Comparison of ENCODE assay signal across 23 cellular contexts in genomic region chr17:70261170-70261569, GRCh38.
"Had no signal": no experiment of that assay in that cellular context is flagged by ENCODE, and none has a peak within 500 bp of the region (broad histone marks: within the 10 kb centered on the region; RNA-seq: fewer than 3 reads in every experiment).

No MANE protein-coding gene starts in this region.

- DNase-seq: activated CD4-positive, alpha-beta memory T cell treated with anti-CD3 and anti-CD28 coated beads for 36 hours; activated CD4-positive, alpha-beta T cell treated with anti-CD3 and anti-CD28 coated beads for 36 hours; activated CD4-positive, alpha-beta T cell treated with anti-CD3 and anti-CD28 coated beads, Interleukin-2, amount 10 ng/mL, durations not matched to agents 24 days and 14 days; activated CD4-positive, CD25-positive, alpha-beta regulatory T cell; activated CD4-positive, CD25-positive, alpha-beta regulatory T cell treated with anti-CD3 and anti-CD28 coated beads, Interleukin-2, amount 50 U/mL, for 72 hours; activated CD8-positive, alpha-beta memory T cell treated with anti-CD3 and anti-CD28 coated beads, Interleukin-2, amount 10 ng/mL, durations not matched to agents 7 days and 5 days; activated CD8-positive, alpha-beta memory T cell treated with anti-CD3 and anti-CD28 coated beads, Interleukin-2, amount 50 U/mL, for 4 hours; activated CD8-positive, alpha-beta T cell treated with anti-CD3 and anti-CD28 coated beads, Interleukin-2, amount 10 ng/mL, durations not matched to agents 7 days and 5 days; activated gamma-delta T cell; activated naive CD4-positive, alpha-beta T cell; activated naive CD4-positive, alpha-beta T cell treated with anti-CD3 and anti-CD28 coated beads, Interleukin-2, amount 10 ng/mL, durations not matched to agents 7 days and 5 days; activated naive CD8-positive, alpha-beta T cell treated with anti-CD3 and anti-CD28 coated beads, Interleukin-2, amount 10 ng/mL, durations not matched to agents 7 days and 5 days; activated T-cell treated with anti-CD3 and anti-CD28 coated beads, Interleukin-2, amount 50 U/mL, for 1 hour; activated T-cell treated with anti-CD3 and anti-CD28 coated beads, Interleukin-2, amount 50 U/mL, for 48 hours; brain microvascular endothelial cell; effector CD4-positive, alpha-beta T cell; effector memory CD8-positive, alpha-beta T cell; esophagus squamous epithelium; head of caudate nucleus; T-helper 2 cell had no signal

- ATAC-seq: activated CD4-positive, alpha-beta T cell treated with anti-CD3 and anti-CD28 coated beads for 36 hours; activated CD8-positive, alpha-beta memory T cell treated with anti-CD3 and anti-CD28 coated beads, Interleukin-2, amount 10 ng/mL, durations not matched to agents 7 days and 5 days; activated CD8-positive, alpha-beta T cell treated with anti-CD3 and anti-CD28 coated beads, Interleukin-2, amount 10 ng/mL, durations not matched to agents 7 days and 5 days; activated naive CD4-positive, alpha-beta T cell treated with anti-CD3 and anti-CD28 coated beads, Interleukin-2, amount 50 U/mL, for 72 hours; effector memory CD8-positive, alpha-beta T cell had no signal

- H3K27ac ChIP-seq: brain microvascular endothelial cell, coronary artery, epithelial cell of prostate, esophagus squamous epithelium had no signal

- H3K36me3 ChIP-seq: brain microvascular endothelial cell, esophagus squamous epithelium had no signal

- H3K4me1 ChIP-seq: esophagus squamous epithelium had no signal

- H3K27me3 ChIP-seq: brain microvascular endothelial cell, esophagus squamous epithelium had no signal

- H3K4me3 ChIP-seq: coronary artery, esophagus squamous epithelium had no signal

- H3K9me3 ChIP-seq: esophagus squamous epithelium had no signal
